ENCODE assay signal across 16 cellular contexts in genomic region chr1:199373139-199373538, GRCh38.
DNase-seq lines count a peak whose midpoint lies in the region; ATAC-seq and TF ChIP-seq lines count a peak whose summit lies in the region.
"Had no signal": no experiment of that assay in that cellular context is flagged by ENCODE, and none has a peak within 500 bp of the region (broad histone marks: within the 10 kb centered on the region; RNA-seq: fewer than 3 reads in every experiment).

No MANE protein-coding gene starts in this region.

- H3K4me3 Mint-ChIP-seq in activated CD4-positive, alpha-beta T cell treated with anti-CD3 and anti-CD28 coated beads for 36 hours: no peak overlapping the region
- H3K4me3 Mint-ChIP-seq in activated naive CD8-positive, alpha-beta T cell treated with anti-CD3 and anti-CD28 coated beads, Interleukin-2, amount 50 U/mL, for 24 hours: no peak overlapping the region
- H3K4me3 Mint-ChIP-seq in activated naive CD8-positive, alpha-beta T cell treated with anti-CD3 and anti-CD28 coated beads for 36 hours: no peak overlapping the region
- no peak overlapping the region for H3K4me3 Mint-ChIP-seq in stimulated activated naive CD8-positive, alpha-beta T cell treated with anti-CD3 and anti-CD28 coated beads, Interleukin-15, amount 100 ng/mL, for 72 hours
- H3K4me3 Mint-ChIP-seq in endothelial cell (ENCODE audit: unreplicated experiment): no peak overlapping the region
- H3K4me3 Mint-ChIP-seq: B cell; CD4-positive, CD25-positive, alpha-beta regulatory T cell; CD8-positive, alpha-beta T cell; GM23338; H9 had no signal

- no peaks in the 10 kb centered on the region for H3K36me3 Mint-ChIP-seq in activated CD4-positive, alpha-beta T cell treated with anti-CD3 and anti-CD28 coated beads for 36 hours (ENCODE audit: low read depth)
- H3K36me3 Mint-ChIP-seq in activated naive CD8-positive, alpha-beta T cell treated with anti-CD3 and anti-CD28 coated beads, Interleukin-2, amount 50 U/mL, for 24 hours (ENCODE audit: low read depth): no peaks in the 10 kb centered on the region
- no peaks in the 10 kb centered on the region for H3K36me3 Mint-ChIP-seq in activated naive CD8-positive, alpha-beta T cell treated with anti-CD3 and anti-CD28 coated beads for 36 hours
- H3K36me3 Mint-ChIP-seq in endothelial cell (ENCODE audit: low read depth, unreplicated experiment): no peaks in the 10 kb centered on the region
- H3K36me3 Mint-ChIP-seq: CD4-positive, CD25-positive, alpha-beta regulatory T cell; CD8-positive, alpha-beta T cell had no signal

- peaks cover 6% of the 10 kb centered on the region for H3K27me3 Mint-ChIP-seq in activated CD4-positive, alpha-beta T cell treated with anti-CD3 and anti-CD28 coated beads for 36 hours
- H3K27me3 Mint-ChIP-seq in activated naive CD8-positive, alpha-beta T cell treated with anti-CD3 and anti-CD28 coated beads, Interleukin-2, amount 50 U/mL, for 24 hours: peaks cover 4% of the 10 kb centered on the region
- H3K27me3 Mint-ChIP-seq in activated naive CD8-positive, alpha-beta T cell treated with anti-CD3 and anti-CD28 coated beads for 36 hours: peaks cover 3% of the 10 kb centered on the region
- H3K27me3 Mint-ChIP-seq in stimulated activated naive CD8-positive, alpha-beta T cell treated with anti-CD3 and anti-CD28 coated beads, Interleukin-15, amount 100 ng/mL, for 72 hours: no peaks in the 10 kb centered on the region
- no peaks in the 10 kb centered on the region for H3K27me3 Mint-ChIP-seq in endothelial cell (ENCODE audit: unreplicated experiment)
- H3K27me3 Mint-ChIP-seq: B cell; CD4-positive, CD25-positive, alpha-beta regulatory T cell had no signal

- peak; percentile 58 for ATAC-seq in activated CD4-positive, alpha-beta T cell treated with anti-CD3 and anti-CD28 coated beads for 36 hours
- ATAC-seq in activated naive CD8-positive, alpha-beta T cell treated with anti-CD3 and anti-CD28 coated beads, Interleukin-2, amount 50 U/mL, for 24 hours: peak; percentile 63
- ATAC-seq in stimulated activated naive CD8-positive, alpha-beta T cell treated with anti-CD3 and anti-CD28 coated beads, Interleukin-15, amount 100 ng/mL, for 72 hours: peak; percentile 35
- ATAC-seq: CD8-positive, alpha-beta T cell; GM23338; HCT116 had no signal

- intact Hi-C loops in activated CD4-positive, alpha-beta T cell treated with anti-CD3 and anti-CD28 coated beads for 36 hours (cut with DNase I, micrococcal nuclease): no loop called here

- no peak overlapping the region for H3K27ac Mint-ChIP-seq in activated CD4-positive, alpha-beta T cell treated with anti-CD3 and anti-CD28 coated beads for 36 hours
- H3K27ac Mint-ChIP-seq in activated naive CD8-positive, alpha-beta T cell treated with anti-CD3 and anti-CD28 coated beads, Interleukin-2, amount 50 U/mL, for 24 hours: no peak overlapping the region
- H3K27ac Mint-ChIP-seq in activated naive CD8-positive, alpha-beta T cell treated with anti-CD3 and anti-CD28 coated beads for 36 hours: no peak overlapping the region
- H3K27ac Mint-ChIP-seq in stimulated activated naive CD8-positive, alpha-beta T cell treated with anti-CD3 and anti-CD28 coated beads, Interleukin-15, amount 100 ng/mL, for 72 hours: no peak overlapping the region
- H3K27ac Mint-ChIP-seq in endothelial cell (ENCODE audit: unreplicated experiment): no peak overlapping the region
- H3K27ac Mint-ChIP-seq: B cell; CD4-positive, CD25-positive, alpha-beta regulatory T cell; CD8-positive, alpha-beta T cell; GM23338; H9 had no signal

- CTCF ChIA-PET in activated CD4-positive, alpha-beta T cell treated with anti-CD3 and anti-CD28 coated beads for 36 hours (lab: Charles Lee): no interaction called here

- no peaks in the 10 kb centered on the region for H3K4me1 Mint-ChIP-seq in activated CD4-positive, alpha-beta T cell treated with anti-CD3 and anti-CD28 coated beads for 36 hours
- H3K4me1 Mint-ChIP-seq in activated naive CD8-positive, alpha-beta T cell treated with anti-CD3 and anti-CD28 coated beads, Interleukin-2, amount 50 U/mL, for 24 hours: peaks cover 3% of the 10 kb centered on the region
- H3K4me1 Mint-ChIP-seq in activated naive CD8-positive, alpha-beta T cell treated with anti-CD3 and anti-CD28 coated beads for 36 hours: peaks cover 4% of the 10 kb centered on the region
- H3K4me1 Mint-ChIP-seq in stimulated activated naive CD8-positive, alpha-beta T cell treated with anti-CD3 and anti-CD28 coated beads, Interleukin-15, amount 100 ng/mL, for 72 hours: no peaks in the 10 kb centered on the region
- H3K4me1 Mint-ChIP-seq in endothelial cell (ENCODE audit: unreplicated experiment): no peaks in the 10 kb centered on the region
- H3K4me1 Mint-ChIP-seq: B cell; CD4-positive, CD25-positive, alpha-beta regulatory T cell; GM23338; H9 had no signal

- H3K9me3 Mint-ChIP-seq in activated CD4-positive, alpha-beta T cell treated with anti-CD3 and anti-CD28 coated beads for 36 hours (ENCODE audit: low read depth): peaks cover 3% of the 10 kb centered on the region
- peaks cover 11% of the 10 kb centered on the region for H3K9me3 Mint-ChIP-seq in activated naive CD8-positive, alpha-beta T cell treated with anti-CD3 and anti-CD28 coated beads, Interleukin-2, amount 50 U/mL, for 24 hours
- peaks cover 11% of the 10 kb centered on the region for H3K9me3 Mint-ChIP-seq in activated naive CD8-positive, alpha-beta T cell treated with anti-CD3 and anti-CD28 coated beads for 36 hours
- peaks cover 0 to 4% of the 10 kb centered on the region in 2 donors for H3K9me3 Mint-ChIP-seq in stimulated activated naive CD8-positive, alpha-beta T cell treated with anti-CD3 and anti-CD28 coated beads, Interleukin-15, amount 100 ng/mL, for 72 hours
- H3K9me3 Mint-ChIP-seq in endothelial cell (ENCODE audit: unreplicated experiment): no peaks in the 10 kb centered on the region
- H3K9me3 Mint-ChIP-seq: GM23338, H9 had no signal

- POLR2A ChIA-PET in activated CD4-positive, alpha-beta T cell treated with anti-CD3 and anti-CD28 coated beads for 36 hours (lab: Charles Lee): no interaction called here

- TF ChIP-seq CTCF in endothelial cell (IDR thresholded peaks at IDR 0.05; ENCODE audit: unreplicated experiment): no peak

- no peak for DNase-seq in activated CD4-positive, alpha-beta T cell treated with anti-CD3 and anti-CD28 coated beads for 36 hours
- DNase-seq in activated CD4-positive, alpha-beta T cell treated with anti-CD3 and anti-CD28 coated beads, Interleukin-2, amount 50 U/mL, for 4 hours: no peak
- DNase-seq in activated naive CD8-positive, alpha-beta T cell treated with anti-CD3 and anti-CD28 coated beads, Interleukin-2, amount 50 U/mL, for 24 hours: no peak
- no peak for DNase-seq in activated naive CD8-positive, alpha-beta T cell treated with anti-CD3 and anti-CD28 coated beads for 36 hours
- DNase-seq in stimulated activated naive CD8-positive, alpha-beta T cell treated with anti-CD3 and anti-CD28 coated beads, Interleukin-15, amount 100 ng/mL, for 72 hours: no peak
- no peak for DNase-seq in endothelial cell (ENCODE audit: low spot score)
- DNase-seq: Caco-2; CD4-positive, CD25-positive, alpha-beta regulatory T cell; CD8-positive, alpha-beta T cell; DMS 273 treated with DMSO at 0.1 percent for 48 hours; DMS79; GF-D8; H9 had no signal
